Comparison of ENCODE assay signal across 19 cellular contexts in the genomic region with DNA sequence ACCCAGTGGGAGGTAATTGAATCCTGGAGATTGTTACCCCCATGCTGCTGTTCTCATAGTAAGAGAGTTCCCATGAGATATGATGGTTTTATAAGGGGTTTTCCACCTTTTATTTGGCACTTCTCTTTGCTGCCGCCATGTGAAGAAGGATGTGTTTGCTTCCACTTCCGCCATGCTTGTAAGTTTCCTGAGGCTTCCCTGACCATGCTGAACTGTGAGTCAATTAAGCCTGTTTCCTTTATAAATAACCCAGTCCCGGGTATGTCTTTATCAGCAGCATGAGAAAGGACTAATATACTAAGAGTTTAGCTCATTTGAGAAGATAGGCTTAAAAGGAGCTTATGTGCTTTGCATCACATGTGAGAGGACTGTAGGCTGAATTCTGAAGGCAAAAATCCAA.
"Had no signal": no experiment of that assay in that cellular context is flagged by ENCODE, and none has a peak within 500 bp of the region (broad histone marks: within the 10 kb centered on the region; RNA-seq: fewer than 3 reads in every experiment).

No MANE protein-coding gene starts in this region.

- ATAC-seq: SK-N-SH treated with all-trans-retinoic acid at 6 μM for 48 hours had no signal

- H3K4me3 Mint-ChIP-seq: activated B cell treated with CpG ODN at 0.5 μM for 24 hours; activated CD4-positive, alpha-beta T cell treated with anti-CD3 and anti-CD28 coated beads, Interleukin-2, amount 10 ng/mL, durations not matched to agents 7 days and 5 days; activated naive CD8-positive, alpha-beta T cell; mesothelial cell of epicardium; naive B cell; T-helper 1 cell treated with Interleukin-12 subunit alpha and Interleukin-12 subunit beta and Interleukin-4 antibody, amounts not matched to agents 30 μg/mL and 1 μg/mL, for 36 hours had no signal

- DNase-seq: activated B cell treated with CpG ODN at 0.5 μM for 24 hours; activated CD4-positive, alpha-beta T cell treated with anti-CD3 and anti-CD28 coated beads, Interleukin-2, amount 10 ng/mL, durations not matched to agents 7 days and 5 days; activated CD8-positive, alpha-beta memory T cell treated with anti-CD3 and anti-CD28 coated beads for 24 hours; activated effector memory CD4-positive, alpha-beta T cell treated with Interleukin-2 at 50 U/mL for 16 hours; colonic mucosa; erythroblast; naive B cell; stimulated activated CD4-positive, alpha-beta T cell treated with anti-CD3 and anti-CD28 coated beads, Interleukin-1b, Interleukin-23, amount 100 ng/mL, for 48 hours; stimulated activated naive CD4-positive, alpha-beta T cell treated with Interleukin-2 at 50 U/mL for 16 hours; upper lobe of left lung had no signal

- H3K9me3 Mint-ChIP-seq: activated B cell treated with CpG ODN at 0.5 μM for 24 hours; activated CD4-positive, alpha-beta T cell treated with anti-CD3 and anti-CD28 coated beads, Interleukin-2, amount 10 ng/mL, durations not matched to agents 7 days and 5 days; mesothelial cell of epicardium; naive B cell; T-helper 1 cell treated with Interleukin-12 subunit alpha and Interleukin-12 subunit beta and Interleukin-4 antibody, amounts not matched to agents 30 μg/mL and 1 μg/mL, for 36 hours had no signal

- H3K4me3 ChIP-seq: cardiac muscle cell, colonic mucosa, right atrium auricular region, spleen, suprapubic skin, upper lobe of left lung had no signal

- H3K27me3 Mint-ChIP-seq: activated B cell treated with CpG ODN at 0.5 μM for 24 hours; activated CD4-positive, alpha-beta T cell treated with anti-CD3 and anti-CD28 coated beads, Interleukin-2, amount 10 ng/mL, durations not matched to agents 7 days and 5 days; activated naive CD8-positive, alpha-beta T cell; naive B cell had no signal

- H3K4me1 Mint-ChIP-seq: activated CD4-positive, alpha-beta T cell treated with anti-CD3 and anti-CD28 coated beads, Interleukin-2, amount 10 ng/mL, durations not matched to agents 7 days and 5 days; mesothelial cell of epicardium had no signal

- H3K36me3 Mint-ChIP-seq: activated naive CD8-positive, alpha-beta T cell had no signal

- H3K27ac Mint-ChIP-seq: activated B cell treated with CpG ODN at 0.5 μM for 24 hours; activated CD4-positive, alpha-beta T cell treated with anti-CD3 and anti-CD28 coated beads, Interleukin-2, amount 10 ng/mL, durations not matched to agents 7 days and 5 days; activated naive CD8-positive, alpha-beta T cell; mesothelial cell of epicardium; T-helper 1 cell treated with Interleukin-12 subunit alpha and Interleukin-12 subunit beta and Interleukin-4 antibody, amounts not matched to agents 30 μg/mL and 1 μg/mL, for 36 hours had no signal

- H3K27ac ChIP-seq: cardiac muscle cell, colonic mucosa, parathyroid adenoma, right atrium auricular region, spleen, suprapubic skin, upper lobe of left lung had no signal
